In the genomic region with DNA sequence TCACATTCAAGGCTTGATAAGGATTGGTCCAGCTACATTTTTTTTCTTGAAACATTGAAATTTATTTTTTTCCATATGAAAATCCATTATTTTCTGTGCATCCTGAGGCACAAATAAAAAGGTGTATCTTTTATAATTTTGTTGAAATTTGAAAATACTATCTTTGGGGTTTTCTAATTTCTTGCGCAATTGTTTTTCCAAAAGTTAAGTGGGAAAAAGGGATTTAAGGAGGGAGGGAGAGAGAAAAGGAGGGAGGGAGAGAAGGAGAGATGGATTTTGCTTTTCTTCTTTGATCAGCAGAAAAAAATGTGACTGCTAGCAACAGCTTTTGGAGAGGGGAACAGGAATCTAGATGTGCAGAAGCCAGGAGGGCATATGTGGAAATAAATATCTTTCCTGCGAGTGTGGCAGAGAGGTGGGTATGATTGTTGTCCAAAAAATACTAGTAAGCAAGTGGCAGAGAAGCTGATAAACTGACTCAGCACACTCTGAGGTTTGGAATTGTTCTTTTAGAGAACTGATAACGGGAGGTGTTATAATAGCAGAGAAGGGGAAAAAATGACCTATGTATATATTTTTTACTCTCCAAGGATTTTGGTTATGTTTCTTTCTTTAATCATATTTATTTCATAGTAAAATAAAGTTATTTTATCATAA, we compare ENCODE assay signal across 20 cellular contexts.
DNase-seq lines count a peak whose midpoint lies in the region; ATAC-seq, FAIRE-seq and TF ChIP-seq lines count a peak whose summit lies in the region.
"Had no signal": no experiment of that assay in that cellular context is flagged by ENCODE, and none has a peak within 500 bp of the region (broad histone marks: within the 10 kb centered on the region; RNA-seq: fewer than 3 reads in every experiment).

No MANE protein-coding gene starts in this region.

- no peak for DNase-seq in A549 (ENCODE audit: low read depth in 1 of 2, low spot score in 1 of 2)
- no peak for DNase-seq in H9
- DNase-seq in cardiac fibroblast (ENCODE audit: low read depth in 2 of 2): peak; percentile 20 to 26
- DNase-seq in mesothelial cell of epicardium (ENCODE audit: low spot score in 2 of 2, unreplicated experiment in 2 of 2): no peak
- DNase-seq in gastrocnemius medialis: no peak
- DNase-seq in NCI-H345 (lab: John Stamatoyannopoulos, UW): no peak
- DNase-seq in DMS 273 treated with DMSO at 0.1 percent for 48 hours (lab: John Stamatoyannopoulos, UW): no peak
- no peak for DNase-seq in upper lobe of left lung
- DNase-seq: activated CD4-positive, alpha-beta T cell treated with anti-CD3 and anti-CD28 coated beads, Interleukin-2, amount 50 U/mL, for 48 hours; activated gamma-delta T cell treated with Interleukin-2 at 50 U/mL for 16 hours; CD8-positive, alpha-beta memory T cell; cerebellar nuclear complex; effector memory CD8-positive, alpha-beta T cell; kidney glomerular epithelial cell; NCI-H1048; NCI-H2081; NCI-H510A treated with DMSO at 0.1 percent for 48 hours; stimulated activated CD4-positive, alpha-beta T cell treated with anti-CD3 and anti-CD28 coated beads, Interleukin-15, amount 100 ng/mL, for 24 hours had no signal

- no peak overlapping the region for H4K8ac ChIP-seq in H9 (replicated peaks; ENCODE audit: insufficient read length, low read depth, low read length)

- no peak overlapping the region for H2AK5ac ChIP-seq in H9 (ENCODE audit: insufficient read length, low read length)

- H3K9ac ChIP-seq in H9 (ENCODE audit: extremely low read depth, insufficient read length, low read length): no peak overlapping the region

- no peak for FAIRE-seq in A549 (lab: Jason Lieb, UNC)
- FAIRE-seq: GM18507 had no signal

- H2BK12ac ChIP-seq in H9 (ENCODE audit: insufficient read length, low read depth, low read length): no peak overlapping the region

- no peak overlapping the region for H3K18ac ChIP-seq in H9 (ENCODE audit: insufficient read length, low read depth, low read length)

- intact Hi-C loops in gastrocnemius medialis (cut with DNase I; ENCODE audit: low total_unique reads): loop anchor here (10.0 kb wide), 1 partner anchor 65 kb away; the partner anchor contains the start of gene EDNRB

- H2BK5ac ChIP-seq in H9 (ENCODE audit: insufficient read length, low read length): no peak overlapping the region

- in situ Hi-C loops in gastrocnemius medialis (cut with MboI; ENCODE audit: low sequenced_read_pairs in 4 of 4): no loop called here

- no peak overlapping the region for H3T11ph ChIP-seq in H9 (ENCODE audit: low read length)

- CTCF ChIA-PET in A549 (lab: Yijun Ruan, JAX): no interaction called here

- H3K23ac ChIP-seq in H9 (ENCODE audit: insufficient read length, low read depth, low read length): no peak overlapping the region

- H3K14ac ChIP-seq in H9 (ENCODE audit: insufficient read depth, low read length): no peak overlapping the region

- H4K5ac ChIP-seq in H9 (ENCODE audit: insufficient read length, low read depth, low read length): no peak overlapping the region

- H3K9me3 Mint-ChIP-seq in H9: peaks cover 15 to 25% of the 10 kb centered on the region in 2 experiments
- H3K9me3 Mint-ChIP-seq in mesothelial cell of epicardium: peaks cover 23% of the 10 kb centered on the region
- H3K9me3 Mint-ChIP-seq: effector memory CD8-positive, alpha-beta T cell had no signal

- no peak for TF ChIP-seq CTCF in A549 (IDR thresholded peaks at IDR 0.05)
- no peak for TF ChIP-seq CTCF in H9 (conservative IDR thresholded peaks at IDR 0.05)
- TF ChIP-seq CTCF in cardiac fibroblast (IDR thresholded peaks at IDR 0.05; ENCODE audit: low read depth, low read length): no peak
- TF ChIP-seq CTCF in mesothelial cell of epicardium (IDR thresholded peaks at IDR 0.05; ENCODE audit: unreplicated experiment): no peak
- no peak for TF ChIP-seq CTCF in gastrocnemius medialis (IDR thresholded peaks at IDR 0.05 in 4 of 5, conservative IDR thresholded peaks at IDR 0.05 in 1 of 5)
- no peak for TF ChIP-seq CTCF in upper lobe of left lung (IDR thresholded peaks at IDR 0.05)

- no peaks in the 10 kb centered on the region for H3K36me3 ChIP-seq in gastrocnemius medialis
- no peaks in the 10 kb centered on the region for H3K36me3 ChIP-seq in upper lobe of left lung

- no peaks in the 10 kb centered on the region for H3K79me1 ChIP-seq in H9 (ENCODE audit: insufficient read depth, low read depth, low read length, poor library complexity, severe bottlenecking)

- 74% methylated on average over 3 of the region's 3 CpGs for WGBS in A549 (ENCODE audit: missing lambda C conversion rate)
- WGBS in H9 (ENCODE audit: extremely low coverage, insufficient read length, low lambda C conversion rate): no CpG with 5 or more reads among the region's 3 CpGs
- 79 to 90% methylated on average over 3 of the region's 3 CpGs for WGBS in upper lobe of left lung, 2 donors

- H3K4me2 ChIP-seq in A549 (no peak overlapping the region), H9 (ENCODE audit: insufficient read depth, insufficient read length, low read length) (no peak overlapping the region)

- H4K20me1 ChIP-seq in H9 (ENCODE audit: control insufficient read depth, insufficient read depth, insufficient read length): no peaks in the 10 kb centered on the region

- no peak overlapping the region for H3K56ac ChIP-seq in H9 (ENCODE audit: insufficient read length, low read depth, low read length)

- POLR2A ChIA-PET in A549 (lab: Yijun Ruan, JAX): no interaction called here

- H3K4ac ChIP-seq in H9 (ENCODE audit: low read depth, low read length): no peak overlapping the region

- no peak overlapping the region for H2BK120ac ChIP-seq in H9 (ENCODE audit: low read depth, low read length, poor library complexity, severe bottlenecking)

- TF ChIP-seq EP300 in A549 (IDR thresholded peaks at IDR 0.05) (no peak), upper lobe of left lung (IDR thresholded peaks at IDR 0.05) (no peak)

- H2BK20ac ChIP-seq in H9 (ENCODE audit: low read depth, low read length, poor library complexity, severe bottlenecking): no peak overlapping the region

- no peak overlapping the region for H2BK15ac ChIP-seq in H9 (ENCODE audit: low read depth, low read length)

- H3K36me3 Mint-ChIP-seq in H9 (ENCODE audit: insufficient read depth in 1 of 3, low read depth in 3 of 3) (peaks cover 6 to 19% (median 14%) of the 10 kb centered on the region in 3 experiments), mesothelial cell of epicardium (peaks cover 3% of the 10 kb centered on the region)
- H3K36me3 Mint-ChIP-seq: CD8-positive, alpha-beta memory T cell had no signal

- H3K27ac ChIP-seq in A549: peak overlapping the region in 1 of 2 experiments; percentile 28; a peak in 1 of 6 replicates
- H3K27ac ChIP-seq in H9 (ENCODE audit: insufficient read length, low read depth, low read length): no peak overlapping the region
- peak overlapping the region in 1 of 4 donors; percentile 23 for H3K27ac ChIP-seq in gastrocnemius medialis
- H3K27ac ChIP-seq in upper lobe of left lung: no peak overlapping the region
- H3K27ac ChIP-seq: VCaP had no signal

- TF ChIP-seq POLR2A in A549 (IDR thresholded peaks at IDR 0.05; ENCODE audit: low read length) (no peak), gastrocnemius medialis (IDR thresholded peaks at IDR 0.05) (no peak), upper lobe of left lung (IDR thresholded peaks at IDR 0.05) (no peak)

- no peak overlapping the region for H3K4me3 Mint-ChIP-seq in H9
- no peak overlapping the region for H3K4me3 Mint-ChIP-seq in mesothelial cell of epicardium
- H3K4me3 Mint-ChIP-seq: CD8-positive, alpha-beta memory T cell; effector memory CD8-positive, alpha-beta T cell had no signal

- H3K4me3 ChIP-seq in A549: no peak overlapping the region
- H3K4me3 ChIP-seq in cardiac fibroblast (replicated peaks in 1 of 2; ENCODE audit: low read depth in 2 of 2, low read length in 2 of 2): no peak overlapping the region
- no peak overlapping the region for H3K4me3 ChIP-seq in gastrocnemius medialis
- H3K4me3 ChIP-seq in upper lobe of left lung: no peak overlapping the region

- H3K4me1 ChIP-seq in A549 (no peaks in the 10 kb centered on the region; the same call in 2 of the 3 replicates), H9 (ENCODE audit: insufficient read depth, low read length) (no peaks in the 10 kb centered on the region), gastrocnemius medialis (peaks cover 0 to 6% of the 10 kb centered on the region in 2 donors), upper lobe of left lung (no peaks in the 10 kb centered on the region)

- no peaks in the 10 kb centered on the region for H3K23me2 ChIP-seq in H9 (ENCODE audit: insufficient read length, low read depth, low read length, poor library complexity, severe bottlenecking)

- H3K4me1 Mint-ChIP-seq in H9: peaks cover 10% of the 10 kb centered on the region in 2 experiments
- H3K4me1 Mint-ChIP-seq in mesothelial cell of epicardium: peaks cover 14% of the 10 kb centered on the region
- H3K4me1 Mint-ChIP-seq: CD8-positive, alpha-beta memory T cell had no signal

- no peaks in the 10 kb centered on the region for H3K27me3 Mint-ChIP-seq in H9 (ENCODE audit: low read depth)
- H3K27me3 Mint-ChIP-seq in mesothelial cell of epicardium (ENCODE audit: low read depth): no peaks in the 10 kb centered on the region

- ATAC-seq in A549 (no peak), gastrocnemius medialis (no peak), upper lobe of left lung (ENCODE audit: low FRiP score in 2 of 2) (no peak)
- ATAC-seq: effector memory CD8-positive, alpha-beta T cell had no signal

- H3K9me3 ChIP-seq in A549 (no peaks in the 10 kb centered on the region), H9 (ENCODE audit: control insufficient read depth, low read depth, low read length) (no peaks in the 10 kb centered on the region), gastrocnemius medialis (no peaks in the 10 kb centered on the region), upper lobe of left lung (no peaks in the 10 kb centered on the region)

- H3K27me3 ChIP-seq in H9 (ENCODE audit: insufficient read depth, low read length) (no peaks in the 10 kb centered on the region), gastrocnemius medialis (no peaks in the 10 kb centered on the region), upper lobe of left lung (no peaks in the 10 kb centered on the region)

- no peak for TF ChIP-seq RAD21 in A549 (conservative IDR thresholded peaks at IDR 0.05 in 1 of 2, IDR thresholded peaks at IDR 0.05 in 1 of 2)

- no peak overlapping the region for H4K91ac ChIP-seq in H9 (ENCODE audit: insufficient read length, low read depth, low read length)

- peak overlapping the region; percentile 1 for H2AFZ ChIP-seq in H9 (ENCODE audit: low read length)

- H3K27ac Mint-ChIP-seq in H9 (peak overlapping the region in 2 of 3 experiments; percentile 17 to 44; a peak in 2 of 7 replicates), mesothelial cell of epicardium (peak overlapping the region; percentile 29)
- H3K27ac Mint-ChIP-seq: CD8-positive, alpha-beta memory T cell; effector memory CD8-positive, alpha-beta T cell had no signal

- no peaks in the 10 kb centered on the region for H3K79me2 ChIP-seq in H9 (ENCODE audit: insufficient read depth, low read length)

TF ChIP-seq in A549, 52 proteins besides CTCF, POLR2A, EP300 and RAD21:
- TF ChIP-seq ZNF302 (CRISPR knock-in tag; IDR thresholded peaks at IDR 0.05) (no peak), CEBPB (IDR thresholded peaks at IDR 0.05) (peak; percentile 15 to 24; a peak in 1 of 4 replicates)

Comparison
In these comparisons a context has a peak if more than half of its experiments do, and no peak if none do; other contexts are left out.
1. DNase-seq: peak in cardiac fibroblast (2 of 2); none in A549 (0 of 2), H9 (single experiment), mesothelial cell of epicardium (0 of 2), gastrocnemius medialis (0 of 2), NCI-H345 (single experiment), DMS 273 treated with DMSO at 0.1 percent for 48 hours (single experiment) and upper lobe of left lung (0 of 2).